In genomic region chr7:151517601-151518104, GRCh38 we compare ENCODE assay signal across 8 cellular contexts. TPM values are rescaled to one million over a fixed set of nuclear protein-coding genes. Genes with fewer than 3 reads are reported as not detected.
DNase-seq lines count a peak whose midpoint lies in the region; ATAC-seq, FAIRE-seq and TF ChIP-seq lines count a peak whose summit lies in the region.

No MANE protein-coding gene starts in this region.

- no peak overlapping the region; the same call in 1 of the 2 replicates for H2BK5ac ChIP-seq in H1 (ENCODE audit: low read depth, low read length)

- TF ChIP-seq RAD21 in H1 (IDR thresholded peaks at IDR 0.05 in 1 of 2, conservative IDR thresholded peaks at IDR 0.05 in 1 of 2; ENCODE audit: low read depth in 2 of 2, low read length in 2 of 2), result no peak

- H3K9ac ChIP-seq in NT2/D1 (ENCODE audit: insufficient read length, low read depth) (peak overlapping the region; percentile 92), H1 (replicated peaks in 1 of 4; ENCODE audit: extremely low read depth in 1 of 4, low read depth in 3 of 4, low read length in 3 of 4) (peak overlapping the region in 3 of 4 experiments; percentile 86 to 97 (median 93); a peak in 4 of 7 replicates)

- peak overlapping the region; percentile 68 for H3K4me3 ChIP-seq in CD8-positive, alpha-beta T cell (ENCODE audit: low read depth, low read length)
- H3K4me3 ChIP-seq in NT2/D1 (ENCODE audit: insufficient read length, low read depth), result peak overlapping the region; percentile 47
- H3K4me3 ChIP-seq in H1 (ENCODE audit: extremely low read depth in 1 of 4, insufficient read depth in 2 of 4, low read depth in 3 of 4, low read length in 4 of 4), result peak overlapping the region; percentile 96 to 98 (median 97)
- H3K4me3 ChIP-seq in neutrophil (ENCODE audit: low read depth in 1 of 2, low read length in 1 of 2), result peak overlapping the region; percentile 72 to 76

- no peaks in the 10 kb centered on the region for H3K9me3 Mint-ChIP-seq in CD8-positive, alpha-beta T cell

- H2BK15ac ChIP-seq in H1 (ENCODE audit: low read length), result no peak overlapping the region

- no peak overlapping the region for H3K14ac ChIP-seq in H1 (ENCODE audit: insufficient read length)

- H3K23ac ChIP-seq in H1 (ENCODE audit: insufficient read length), result no peak overlapping the region

- 64% methylated on average over 7 of the region's 7 CpGs; no CpG with 5 or more reads in 1 of the 2 experiments for WGBS in H1 (ENCODE audit: extremely low coverage in 1 of 2, insufficient coverage in 1 of 2, insufficient read length in 1 of 2, insufficient replicate concordance in 2 of 2, low coverage in 1 of 2, low lambda C conversion rate in 2 of 2, missing lambda C conversion rate in 1 of 2), 2 experiments

- intact Hi-C loops in CD8-positive, alpha-beta T cell (cut with DNase I, micrococcal nuclease), result loop anchor here (2.0 to 5.0 kb wide), 7 partner anchors 115 to 510 kb away; partner anchors contain the start of genes PRKAG2 (in 2 of the 2), CHPF2 (in 1 of the 2) and GALNT11 (in 1 of the 2)

- H3K79me2 ChIP-seq in H1 (ENCODE audit: control insufficient read depth in 1 of 2, insufficient read depth in 2 of 2, low read length in 2 of 2), result peaks cover 43 to 64% of the 10 kb centered on the region in 2 experiments

- H3K18ac ChIP-seq in H1 (ENCODE audit: extremely low read depth, low read length), result no peak overlapping the region

- FAIRE-seq in H1 (lab: Jason Lieb, UNC), result no peak

- DNase-seq in CD8-positive, alpha-beta T cell, result no peak
- no peak for DNase-seq in NT2/D1 (ENCODE audit: low read depth, low spot score)
- no peak for DNase-seq in H1 (ENCODE audit: low read depth in 1 of 2, low spot score in 2 of 2)
- no peak for DNase-seq in inferior parietal cortex (ENCODE audit: extremely low spot score)
- no peak for DNase-seq in NCI-H146 (lab: John Stamatoyannopoulos, UW)
- DNase-seq in COR-L47 (lab: John Stamatoyannopoulos, UW), result no peak
- no peak for DNase-seq in Kasumi-1 (lab: John Stamatoyannopoulos, UW)

- no peak overlapping the region for H2AFZ ChIP-seq in H1 (ENCODE audit: low read length)

- no peak overlapping the region for H2BK20ac ChIP-seq in H1 (ENCODE audit: low read length)

- H3K4me3 Mint-ChIP-seq in CD8-positive, alpha-beta T cell, result peak overlapping the region; percentile 84

- H4K5ac ChIP-seq in H1 (ENCODE audit: insufficient read length, low read depth, low read length), result no peak overlapping the region

- H3K4me1 Mint-ChIP-seq in CD8-positive, alpha-beta T cell (ENCODE audit: low read depth), result peaks cover 58% of the 10 kb centered on the region

- POLR2A ChIA-PET in CD8-positive, alpha-beta T cell (lab: Charles Lee), result interaction anchor here (0.9 to 1.0 kb wide), 2 partner anchors 47 to 359 kb away, joined by 3 read pairs; partner anchors contain the start of gene PRKAG2
- POLR2A ChIA-PET in H1 (lab: Charles Lee; ENCODE audit: partially characterized antibody), result interaction anchor here (0.8 to 6.3 kb wide), 6 partner anchors 12 to 112 kb away, joined by 3 to 42 read pairs (median 5); no protein-coding TSS in a partner anchor

- H2BK12ac ChIP-seq in H1 (ENCODE audit: low read depth, low read length), result no peak overlapping the region

- peaks cover 8% of the 10 kb centered on the region for H3K36me3 Mint-ChIP-seq in CD8-positive, alpha-beta T cell

- no peak overlapping the region for H4K8ac ChIP-seq in H1 (ENCODE audit: extremely low read depth, insufficient read depth, low read length)

- no peaks in the 10 kb centered on the region for H3K36me3 ChIP-seq in CD8-positive, alpha-beta T cell (ENCODE audit: insufficient read depth, low read length)
- H3K36me3 ChIP-seq in NT2/D1 (ENCODE audit: insufficient read depth, insufficient read length, low read length) (no peaks in the 10 kb centered on the region), H1 (ENCODE audit: control insufficient read depth in 2 of 4, insufficient read depth in 4 of 4, low read length in 3 of 4) (no peaks in the 10 kb centered on the region), neutrophil (no peaks in the 10 kb centered on the region)

- TF ChIP-seq POLR2A in H1 (IDR thresholded peaks at IDR 0.05; ENCODE audit: control extremely low read depth in 1 of 2, low read depth in 2 of 2, low read length in 2 of 2), result no peak; a peak in 1 of 3 replicates

- H2BK120ac ChIP-seq in H1 (replicated peaks; ENCODE audit: low read depth, low read length), result no peak overlapping the region

- peaks cover 24 to 30% of the 10 kb centered on the region in 2 experiments for H4K20me1 ChIP-seq in H1 (replicated peaks in 1 of 2; ENCODE audit: control insufficient read depth in 1 of 2, insufficient read depth in 2 of 2, low read length in 2 of 2)

- no peaks in the 10 kb centered on the region for H3K27me3 ChIP-seq in CD8-positive, alpha-beta T cell (ENCODE audit: insufficient read depth, low read length)
- H3K27me3 ChIP-seq in NT2/D1 (ENCODE audit: insufficient read depth, insufficient read length) (no peaks in the 10 kb centered on the region), H1 (replicated peaks in 1 of 4; ENCODE audit: control insufficient read depth in 3 of 4, extremely low read depth in 1 of 4, insufficient read depth in 3 of 4, low read length in 3 of 4) (peaks cover 0 to 5% (median 4%) of the 10 kb centered on the region in 4 experiments; a peak in 2 of 7 replicates), neutrophil (peaks cover 6% of the 10 kb centered on the region)

- H3K56ac ChIP-seq in H1 (replicated peaks; ENCODE audit: insufficient read length, low read depth, low read length), result no peak overlapping the region

- H3K9me3 ChIP-seq in CD8-positive, alpha-beta T cell (ENCODE audit: low read length), result no peaks in the 10 kb centered on the region
- H3K9me3 ChIP-seq in NT2/D1 (ENCODE audit: insufficient read depth, low read length) (peaks cover 16% of the 10 kb centered on the region; the same call in 1 of the 2 replicates), H1 (ENCODE audit: insufficient read depth in 2 of 2, low read depth in 1 of 2, low read length in 1 of 2) (peaks cover 0 to 2% of the 10 kb centered on the region in 2 experiments; a peak in 1 of 4 replicates), neutrophil (no peaks in the 10 kb centered on the region)

- H3K23me2 ChIP-seq in H1 (ENCODE audit: low read depth, low read length), result peaks cover 11% of the 10 kb centered on the region

- peak overlapping the region; percentile 91 to 92 for H3K4me2 ChIP-seq in H1 (ENCODE audit: insufficient read depth in 1 of 2, low read depth in 2 of 2, low read length in 2 of 2)

- ATAC-seq in CD8-positive, alpha-beta T cell, result no peak

- H4K91ac ChIP-seq in H1 (replicated peaks; ENCODE audit: insufficient read length, low read length), result no peak overlapping the region

- peaks cover 36% of the 10 kb centered on the region for H3K4me1 ChIP-seq in CD8-positive, alpha-beta T cell (ENCODE audit: insufficient read depth, low read length)
- H3K4me1 ChIP-seq in NT2/D1 (ENCODE audit: insufficient read depth, insufficient read length) (no peaks in the 10 kb centered on the region), H1 (replicated peaks in 1 of 4; ENCODE audit: control insufficient read depth in 3 of 4, insufficient read depth in 4 of 4, low read length in 3 of 4) (peaks cover 2 to 14% (median 6%) of the 10 kb centered on the region in 4 experiments; a peak in 4 of 7 replicates), neutrophil (ENCODE audit: control insufficient read depth in 1 of 2, insufficient read depth in 1 of 2, low read depth in 1 of 2, low read length in 1 of 2) (peaks cover 32 to 37% of the 10 kb centered on the region in 2 experiments)

- no peak overlapping the region for H3K27ac ChIP-seq in CD8-positive, alpha-beta T cell (ENCODE audit: low read depth, low read length)
- H3K27ac ChIP-seq in H1 (ENCODE audit: low read depth, low read length) (no peak overlapping the region), neutrophil (peak overlapping the region; percentile 98)

- TF ChIP-seq EP300 in H1 (IDR thresholded peaks at IDR 0.05; ENCODE audit: borderline replicate concordance in 1 of 2, low read depth in 2 of 2, low read length in 2 of 2), result no peak

- no peak for TF ChIP-seq CTCF in CD8-positive, alpha-beta T cell (IDR thresholded peaks at IDR 0.05)
- TF ChIP-seq CTCF in H1 (IDR thresholded peaks at IDR 0.05; ENCODE audit: control extremely low read depth in 1 of 3, insufficient read depth in 1 of 3, low read depth in 1 of 3, low read length in 3 of 3) (no peak), neutrophil (IDR thresholded peaks at IDR 0.05) (no peak)

- CTCF ChIA-PET in CD8-positive, alpha-beta T cell (lab: Charles Lee), result interaction anchor here (0.7 to 1.3 kb wide), 4 partner anchors 8 to 246 kb away, joined by 3 read pairs; no protein-coding TSS in a partner anchor
- CTCF ChIA-PET in H1 (lab: Charles Lee; ENCODE audit: partially characterized antibody), result interaction anchor here (0.6 to 1.2 kb wide), 4 partner anchors 9 to 258 kb away, joined by 3 to 6 read pairs (median 4); no protein-coding TSS in a partner anchor

- no peaks in the 10 kb centered on the region for H3K27me3 Mint-ChIP-seq in CD8-positive, alpha-beta T cell (ENCODE audit: low read depth)

- H2AK5ac ChIP-seq in H1 (ENCODE audit: low read depth, low read length), result no peak overlapping the region

- H3K79me1 ChIP-seq in H1 (ENCODE audit: low read depth, low read length), result peaks cover 5% of the 10 kb centered on the region

- H3K4ac ChIP-seq in H1 (replicated peaks; ENCODE audit: insufficient read length, low read depth, low read length), result no peak overlapping the region

- H3K27ac Mint-ChIP-seq in CD8-positive, alpha-beta T cell, result peak overlapping the region; percentile 93

TF ChIP-seq in H1, 55 proteins besides CTCF, POLR2A, EP300 and RAD21 (continues in another document):
- TF ChIP-seq BCL11A (IDR thresholded peaks at IDR 0.05; ENCODE audit: low read depth in 2 of 2, low read length in 2 of 2) (no peak), SIN3A (conservative IDR thresholded peaks at IDR 0.05 in 1 of 2, IDR thresholded peaks at IDR 0.05 in 1 of 2; ENCODE audit: low read depth in 1 of 2, low read length in 2 of 2) (no peak), CREB1 (IDR thresholded peaks at IDR 0.05) (no peak), RNF2 (IDR thresholded peaks at IDR 0.05; ENCODE audit: borderline replicate concordance, low read depth, low read length, missing control alignments, poor library complexity, severe bottlenecking) (no peak), CBX5 (IDR thresholded peaks at IDR 0.05; ENCODE audit: low read depth, low read length) (no peak), KDM4A (IDR thresholded peaks at IDR 0.05; ENCODE audit: low read depth, low read length, severe bottlenecking) (no peak), SIRT6 (IDR thresholded peaks at IDR 0.05; ENCODE audit: low read length) (no peak)

RNA-seq across cellular contexts. Expression of gene RHEB, which starts 2.0 kb away (rescaled TPM):
- 10 to 100 TPM; 57.2 to 61.0 TPM for total RNA-seq in CD8-positive, alpha-beta T cell
- total RNA-seq in H1 (2021; fragmentation: NEBNext Ultra II Directional; extraction: Animal tissue kit (Norgen Biotek cat#: 25700)), result 119 and 132 TPM in 2 replicates
- 50.4 and 60.8 TPM in 2 replicates for polyA plus RNA-seq in H1 (2011; rRNA removed)
- 71.9 TPM for polyA plus RNA-seq in H1 (2011; cell fraction: cytosol; rRNA removed)
- 21.8 TPM for polyA plus RNA-seq in H1 (2011; cell fraction: nucleus; rRNA removed)
- 65.1 to 143 TPM (median 74.3 TPM) in 4 replicates for polyA plus RNA-seq in H1 (2012, experiment 1 of 2)
- 46.4 TPM for polyA plus RNA-seq in H1 (2012, experiment 2 of 2)
- 69.6 TPM for polyA plus RNA-seq in H1 (2013, experiment 1 of 2)
- 78.9 TPM for polyA plus RNA-seq in H1 (2013, experiment 2 of 2)
- polyA minus RNA-seq in H1 (2011; rRNA and poly(A)+ RNA removed), result 15.4 and 18.7 TPM in 2 replicates
- polyA minus RNA-seq in H1 (2011; cell fraction: cytosol; rRNA and poly(A)+ RNA removed), result 37.4 TPM
- polyA minus RNA-seq in H1 (2011; cell fraction: nucleus; rRNA and poly(A)+ RNA removed), result 26.2 TPM

Comparison
In these comparisons a context has a peak if more than half of its experiments do, and no peak if none do; other contexts are left out.
1. H3K4me3 ChIP-seq: peak in every context shown above with its lines; median percentile 97 in H1; 74 in neutrophil; 68 in CD8-positive, alpha-beta T cell; 47 in NT2/D1.